In genomic region chr13:63463782-63464610, GRCh38 we compare ENCODE assay signal across 15 cellular contexts.
DNase-seq lines count a peak whose midpoint lies in the region; ATAC-seq and TF ChIP-seq lines count a peak whose summit lies in the region.
"Had no signal": no experiment of that assay in that cellular context is flagged by ENCODE, and none has a peak within 500 bp of the region (broad histone marks: within the 10 kb centered on the region; RNA-seq: fewer than 3 reads in every experiment).

No MANE protein-coding gene starts in this region.

- H3K4me1 Mint-ChIP-seq in Caco-2 (ENCODE audit: low read depth, unreplicated experiment): no peaks in the 10 kb centered on the region

- CTCF ChIA-PET in Caco-2 (lab: Charles Lee): no interaction called here

- H3K4me3 ChIP-seq in Caco-2 (ENCODE audit: low read depth, low read length): no peak overlapping the region
- H3K4me3 ChIP-seq: mucosa of descending colon, stomach had no signal

- peak; percentile 96 for ATAC-seq in HG02852 (IDR thresholded peaks at IDR 0.05; ENCODE audit: unreplicated experiment)
- ATAC-seq in HG03571 (IDR thresholded peaks at IDR 0.05; ENCODE audit: unreplicated experiment): peak; percentile 82
- ATAC-seq: mucosa of descending colon, SK-N-SH treated with all-trans-retinoic acid at 6 μM for 48 hours had no signal

- H3K9me3 ChIP-seq in Caco-2: no peaks in the 10 kb centered on the region

- no peak overlapping the region for H3K27ac Mint-ChIP-seq in Caco-2 (ENCODE audit: unreplicated experiment)

- no peaks in the 10 kb centered on the region for H3K27me3 Mint-ChIP-seq in Caco-2 (ENCODE audit: insufficient read depth, unreplicated experiment)

- H3K36me3 ChIP-seq in Caco-2 (ENCODE audit: control insufficient read depth, insufficient read depth, low read length): no peaks in the 10 kb centered on the region
- H3K36me3 ChIP-seq: stomach had no signal

- POLR2A ChIA-PET in Caco-2 (lab: Charles Lee): no interaction called here

- intact Hi-C loops in Caco-2 (cut with micrococcal nuclease; ENCODE audit: unreplicated experiment): no loop called here

- no peaks in the 10 kb centered on the region for H3K36me3 Mint-ChIP-seq in Caco-2 (ENCODE audit: insufficient read depth, unreplicated experiment)

- no TSS peak for BruUV-seq in Caco-2 (replicated peaks; lab: Mats Ljungman, UMichigan)

- DNase-seq in SIG-M5 treated with dmso at 0.1 percent for 504 hours (lab: John Stamatoyannopoulos, UW; ENCODE audit: unreplicated experiment) (peak; percentile 51), SIG-M5 (lab: John Stamatoyannopoulos, UW) (no peak), Caco-2 (no peak), NCI-H1930 (lab: John Stamatoyannopoulos, UW) (no peak), A172 (ENCODE audit: low spot score) (no peak), mucosa of gallbladder (ENCODE audit: low spot score) (no peak)
- DNase-seq: 8988T; activated CD4-positive, alpha-beta T cell treated with anti-CD3 and anti-CD28 coated beads for 4 hours; mucosa of descending colon; NCI-H524 treated with DMSO at 0.1 percent for 48 hours; stimulated activated CD4-positive, alpha-beta T cell treated with anti-CD3 and anti-CD28 coated beads, Interleukin-4, amount 100 ng/mL, for 1 hour; stomach had no signal

- H3K4me1 ChIP-seq in Caco-2: no peaks in the 10 kb centered on the region
- H3K4me1 ChIP-seq: stomach had no signal

- TF ChIP-seq CTCF in Caco-2 (IDR thresholded peaks at IDR 0.05; ENCODE audit: insufficient read depth in 1 of 2, low read depth in 1 of 2, low read length in 1 of 2, severe bottlenecking in 1 of 2, unreplicated experiment in 1 of 2): no peak

- H3K4me3 Mint-ChIP-seq in Caco-2 (ENCODE audit: unreplicated experiment): no peak overlapping the region

- no peaks in the 10 kb centered on the region for H3K27me3 ChIP-seq in Caco-2 (replicated peaks; ENCODE audit: control insufficient read depth, insufficient read depth, low read length)
- H3K27me3 ChIP-seq: stomach had no signal

- no peaks in the 10 kb centered on the region for H3K9me3 Mint-ChIP-seq in Caco-2 (ENCODE audit: unreplicated experiment)
